Comparison of ENCODE assay signal across 8 cellular contexts in genomic region chr7:4681218-4681851, GRCh38. TPM values are rescaled to one million over a fixed set of nuclear protein-coding genes. Genes with fewer than 3 reads are reported as not detected.
DNase-seq lines count a peak whose midpoint lies in the region; ATAC-seq and TF ChIP-seq lines count a peak whose summit lies in the region.

No MANE protein-coding gene starts in this region.

- POLR2A ChIA-PET in activated naive CD8-positive, alpha-beta T cell treated with anti-CD3 and anti-CD28 coated beads, Interleukin-2, amount 10 ng/mL, durations not matched to agents 7 days and 5 days (lab: Charles Lee), result interaction anchor here (4.2 to 6.6 kb wide), 2 partner anchors 40 to 64 kb away, joined by 27 to 139 read pairs; no protein-coding TSS in a partner anchor

- H3K27ac Mint-ChIP-seq in activated naive CD8-positive, alpha-beta T cell treated with anti-CD3 and anti-CD28 coated beads, Interleukin-2, amount 10 ng/mL, durations not matched to agents 7 days and 5 days, result peak overlapping the region; percentile 67

- ATAC-seq in left cardiac atrium (no peak), aorta (ENCODE audit: low FRiP score) (no peak), GM18867 (IDR thresholded peaks at IDR 0.05; ENCODE audit: unreplicated experiment) (no peak)
- no peak for ATAC-seq in activated naive CD8-positive, alpha-beta T cell treated with anti-CD3 and anti-CD28 coated beads, Interleukin-2, amount 10 ng/mL, durations not matched to agents 7 days and 5 days (ENCODE audit: low read depth)

- DNase-seq in left ventricle myocardium inferior (no peak), left cardiac atrium (no peak), aorta (no peak), C1 segment of cervical spinal cord (lab: John Stamatoyannopoulos, UW) (no peak), AG08396 (ENCODE audit: low spot score) (no peak)
- DNase-seq in activated naive CD8-positive, alpha-beta T cell treated with anti-CD3 and anti-CD28 coated beads, Interleukin-2, amount 10 ng/mL, durations not matched to agents 7 days and 5 days, result no peak

- peak overlapping the region; percentile 47 to 49 for H3K9ac ChIP-seq in mucosa of rectum (ENCODE audit: low read depth in 1 of 2, low read length in 2 of 2)

- H3K27ac ChIP-seq in left ventricle myocardium inferior (replicated peaks), result peak overlapping the region; percentile 85
- H3K27ac ChIP-seq in mucosa of rectum (ENCODE audit: low read depth in 2 of 2, low read length in 2 of 2), result peak overlapping the region in 1 of 2 donors; percentile 63
- H3K27ac ChIP-seq in aorta (ENCODE audit: low read depth in 1 of 2, low read length in 2 of 2), result no peak overlapping the region

- H3K9me3 ChIP-seq in left ventricle myocardium inferior (replicated peaks), result no peaks in the 10 kb centered on the region
- H3K9me3 ChIP-seq in mucosa of rectum (ENCODE audit: control insufficient read depth in 2 of 2, low read length in 2 of 2), result no peaks in the 10 kb centered on the region
- no peaks in the 10 kb centered on the region for H3K9me3 ChIP-seq in aorta (ENCODE audit: control insufficient read depth, low read length)

- H3K36me3 Mint-ChIP-seq in activated naive CD8-positive, alpha-beta T cell treated with anti-CD3 and anti-CD28 coated beads, Interleukin-2, amount 10 ng/mL, durations not matched to agents 7 days and 5 days, result peaks cover 4% of the 10 kb centered on the region

- H3K36me3 ChIP-seq in left ventricle myocardium inferior (peaks cover 3% of the 10 kb centered on the region), mucosa of rectum (ENCODE audit: control insufficient read depth in 2 of 2, insufficient read depth in 2 of 2, low read length in 2 of 2) (peaks cover 0 to 5% of the 10 kb centered on the region in 2 donors), aorta (ENCODE audit: control insufficient read depth in 1 of 2, insufficient read depth in 2 of 2, low read length in 1 of 2) (no peaks in the 10 kb centered on the region)

- H3K4me3 Mint-ChIP-seq in activated naive CD8-positive, alpha-beta T cell treated with anti-CD3 and anti-CD28 coated beads, Interleukin-2, amount 10 ng/mL, durations not matched to agents 7 days and 5 days, result peak overlapping the region; percentile 67

- H3K27me3 ChIP-seq in left ventricle myocardium inferior (ENCODE audit: low read depth), result no peaks in the 10 kb centered on the region
- H3K27me3 ChIP-seq in mucosa of rectum (ENCODE audit: control insufficient read depth in 2 of 2, insufficient read depth in 2 of 2, low read length in 2 of 2), result no peaks in the 10 kb centered on the region
- no peaks in the 10 kb centered on the region for H3K27me3 ChIP-seq in aorta (ENCODE audit: control insufficient read depth in 1 of 2, insufficient read depth in 2 of 2, low read length in 1 of 2)

- WGBS in aorta, 2 donors, result 77 to 81% methylated on average over 6 of the region's 6 CpGs

- no peaks in the 10 kb centered on the region for H3K9me3 Mint-ChIP-seq in activated naive CD8-positive, alpha-beta T cell treated with anti-CD3 and anti-CD28 coated beads, Interleukin-2, amount 10 ng/mL, durations not matched to agents 7 days and 5 days

- H3K4me1 ChIP-seq in left ventricle myocardium inferior (peaks cover 39% of the 10 kb centered on the region), mucosa of rectum (ENCODE audit: control insufficient read depth in 2 of 2, insufficient read depth in 2 of 2, low read length in 2 of 2) (peaks cover 14 to 20% of the 10 kb centered on the region in 2 donors), aorta (ENCODE audit: control insufficient read depth in 1 of 2, insufficient read depth in 2 of 2, low read length in 2 of 2) (no peaks in the 10 kb centered on the region)

- no peaks in the 10 kb centered on the region for H3K27me3 Mint-ChIP-seq in activated naive CD8-positive, alpha-beta T cell treated with anti-CD3 and anti-CD28 coated beads, Interleukin-2, amount 10 ng/mL, durations not matched to agents 7 days and 5 days

- TF ChIP-seq CTCF in left ventricle myocardium inferior (IDR thresholded peaks at IDR 0.05; ENCODE audit: borderline replicate concordance), result no peak

- H3K4me3 ChIP-seq in left ventricle myocardium inferior (peak overlapping the region; percentile 97), mucosa of rectum (ENCODE audit: low read length in 2 of 2) (peak overlapping the region; percentile 61 to 65), aorta (ENCODE audit: low read length in 2 of 2) (peak overlapping the region; percentile 65 to 80)

- intact Hi-C loops in left ventricle myocardium inferior (cut with micrococcal nuclease), result loop anchor here (5.0 to 10.0 kb wide), 2 partner anchors 39 to 63 kb away; no protein-coding TSS in a partner anchor
- intact Hi-C loops in left cardiac atrium (cut with DNase I), result loop anchor here (2.0 to 5.0 kb wide), 4 partner anchors 34 to 71 kb away; no protein-coding TSS in a partner anchor
- intact Hi-C loops in aorta (cut with DNase I), result loop anchor here in 1 of 2 donors (2.0 to 5.0 kb wide), 2 partner anchors 41 to 71 kb away; no protein-coding TSS in a partner anchor

- H3K4me1 Mint-ChIP-seq in activated naive CD8-positive, alpha-beta T cell treated with anti-CD3 and anti-CD28 coated beads, Interleukin-2, amount 10 ng/mL, durations not matched to agents 7 days and 5 days, result peaks cover 18% of the 10 kb centered on the region

RNA-seq across cellular contexts. Expression of gene FOXK1, which starts 0.8 kb away (rescaled TPM):
- 18.3 TPM for total RNA-seq in left ventricle myocardium inferior
- 10 to 100 TPM; 17.5 to 22.1 TPM for total RNA-seq in left cardiac atrium
- total RNA-seq in activated naive CD8-positive, alpha-beta T cell treated with anti-CD3 and anti-CD28 coated beads, Interleukin-2, amount 10 ng/mL, durations not matched to agents 7 days and 5 days, result 10 to 100 TPM; 41.7 to 42.1 TPM
- 10 to 100 TPM; 41.4 to 47.5 TPM for total RNA-seq in aorta
- 1 to 10 TPM; 5.1 to 8.7 TPM for polyA plus RNA-seq in aorta
